Comparison of ENCODE assay signal across 8 cellular contexts in genomic region chr2:64453710-64454315, GRCh38. TPM values are rescaled to one million over a fixed set of nuclear protein-coding genes. Genes with fewer than 3 reads are reported as not detected.
DNase-seq lines count a peak whose midpoint lies in the region; ATAC-seq and TF ChIP-seq lines count a peak whose summit lies in the region.

LGALSL (plus strand) TSS chr2:64454162; CDS start chr2:64454546, 384 bp downstream.

- H3K36me3 Mint-ChIP-seq in progenitor cell of endocrine pancreas (ENCODE audit: insufficient read depth): peaks cover 12% of the 10 kb centered on the region

- no peak for TF ChIP-seq CTCF in GM13977 (IDR thresholded peaks at IDR 0.05; ENCODE audit: extremely low read depth, insufficient read depth, missing control alignments)
- no peak for TF ChIP-seq CTCF in ascending aorta (IDR thresholded peaks at IDR 0.05)
- TF ChIP-seq CTCF in right atrium auricular region (IDR thresholded peaks at IDR 0.05): no peak
- TF ChIP-seq CTCF in progenitor cell of endocrine pancreas (IDR thresholded peaks at IDR 0.05; ENCODE audit: unreplicated experiment): no peak

- peaks cover 5% of the 10 kb centered on the region in 2 donors for H3K4me1 ChIP-seq in ascending aorta
- peaks cover 0 to 30% of the 10 kb centered on the region in 2 donors for H3K4me1 ChIP-seq in right atrium auricular region

- H3K27me3 Mint-ChIP-seq in progenitor cell of endocrine pancreas: no peaks in the 10 kb centered on the region

- H3K9me3 ChIP-seq in ascending aorta: no peaks in the 10 kb centered on the region
- H3K9me3 ChIP-seq in right atrium auricular region: no peaks in the 10 kb centered on the region

- peaks cover 16% of the 10 kb centered on the region for H3K4me1 Mint-ChIP-seq in progenitor cell of endocrine pancreas (ENCODE audit: low read depth)

- H3K27me3 ChIP-seq in ascending aorta: no peaks in the 10 kb centered on the region
- H3K27me3 ChIP-seq in right atrium auricular region: no peaks in the 10 kb centered on the region

- H3K27ac Mint-ChIP-seq in progenitor cell of endocrine pancreas: peak within 1 kb of the TSS; percentile 99

- peak within 1 kb of the TSS; percentile 98 to 99 for H3K27ac ChIP-seq in ascending aorta
- H3K27ac ChIP-seq in right atrium auricular region: peak within 1 kb of the TSS; percentile 97

- in situ Hi-C loops in GM13977 (cut with MboI; ENCODE audit: low pct_unique_long_range_greater_than_20kb, low sequenced_read_pairs, unreplicated experiment): no loop called here

- H3K9me3 Mint-ChIP-seq in progenitor cell of endocrine pancreas (ENCODE audit: low read depth): no peaks in the 10 kb centered on the region

- H3K36me3 ChIP-seq in ascending aorta (peaks cover 20 to 22% of the 10 kb centered on the region in 2 donors), right atrium auricular region (peaks cover 21% of the 10 kb centered on the region)

- peak; percentile 54 for ATAC-seq in HG02870 (IDR thresholded peaks at IDR 0.05; ENCODE audit: unreplicated experiment)

- intact Hi-C loops in ascending aorta (cut with DNase I): loop anchor here (1.0 to 10.0 kb wide), 10 partner anchors 34 to 978 kb away; partner anchors contain the start of genes AFTPH, MDH1, PELI1 and SPRED2

- H3K4me3 ChIP-seq in ascending aorta: peak within 1 kb of the TSS; percentile 76 to 93
- H3K4me3 ChIP-seq in right atrium auricular region: peak within 1 kb of the TSS; percentile 59 to 92

- peak; percentile 82 for DNase-seq in AG20443 (ENCODE audit: low spot score)
- DNase-seq in GM13977 (ENCODE audit: low spot score): peak; percentile 91
- peak; percentile 50 for DNase-seq in NCI-H526 treated with DMSO at 0.1 percent for 48 hours (lab: John Stamatoyannopoulos, UW)
- DNase-seq in ascending aorta (ENCODE audit: low spot score in 2 of 2): peak; percentile 50 to 90
- peak; percentile 74 for DNase-seq in right atrium auricular region (ENCODE audit: low spot score)
- DNase-seq in progenitor cell of endocrine pancreas (ENCODE audit: low spot score, unreplicated experiment): peak; percentile 76
- DNase-seq in NCI-H187 (lab: John Stamatoyannopoulos, UW): no peak

- H3K4me3 Mint-ChIP-seq in progenitor cell of endocrine pancreas (ENCODE audit: low read depth): peak within 1 kb of the TSS; percentile 83

RNA-seq across cellular contexts. Expression of gene LGALSL, which starts in this region (rescaled TPM):
- total RNA-seq in ascending aorta: 35.4 TPM
- 10 to 100 TPM; 15.4 to 19.1 TPM for total RNA-seq in right atrium auricular region
- 22.6 and 23.9 TPM in 2 replicates for total RNA-seq in progenitor cell of endocrine pancreas

Comparison
In these comparisons a context has a peak if more than half of its experiments do, and no peak if none do; other contexts are left out.
1. DNase-seq: peak in AG20443 (single experiment), GM13977 (single experiment), NCI-H526 treated with DMSO at 0.1 percent for 48 hours (single experiment), ascending aorta (2 of 2), right atrium auricular region (single experiment) and progenitor cell of endocrine pancreas (single experiment); none in NCI-H187 (0 of 2).